ENCODE assay signal across 1 cellular context in genomic region chr15:43498988-43499387, GRCh38.
TF ChIP-seq lines count a peak whose summit lies in the region.

No MANE protein-coding gene starts in this region.

TF ChIP-seq in H1, 55 proteins besides CTCF, POLR2A, EP300 and RAD21 (continued from another document):
- TF ChIP-seq ATF2 (IDR thresholded peaks at IDR 0.05; ENCODE audit: low read length): no peak
- TF ChIP-seq CHD1 (IDR thresholded peaks at IDR 0.05; ENCODE audit: low read depth, low read length): no peak
- no peak for TF ChIP-seq E2F6 (IDR thresholded peaks at IDR 0.05)
- TF ChIP-seq CBX8 (IDR thresholded peaks at IDR 0.05; ENCODE audit: borderline replicate concordance, low read depth, low read length): no peak
- TF ChIP-seq SP4 (IDR thresholded peaks at IDR 0.05; ENCODE audit: low read length): no peak
- TF ChIP-seq RFX5 (IDR thresholded peaks at IDR 0.05; ENCODE audit: borderline replicate concordance, low read depth, low read length): no peak
